1 cellular context compared by ENCODE assay signal in genomic region chr1:243254927-243255790, GRCh38.
TF ChIP-seq lines count a peak whose summit lies in the region.

CEP170 (minus strand) TSS chr1:243255281; CDS start chr1:243225280, 30,001 bp downstream.

TF ChIP-seq in HepG2, 621 proteins besides CTCF, POLR2A, EP300 and RAD21 (continued from another document and continues in another):
- TF ChIP-seq, protein P1, sequence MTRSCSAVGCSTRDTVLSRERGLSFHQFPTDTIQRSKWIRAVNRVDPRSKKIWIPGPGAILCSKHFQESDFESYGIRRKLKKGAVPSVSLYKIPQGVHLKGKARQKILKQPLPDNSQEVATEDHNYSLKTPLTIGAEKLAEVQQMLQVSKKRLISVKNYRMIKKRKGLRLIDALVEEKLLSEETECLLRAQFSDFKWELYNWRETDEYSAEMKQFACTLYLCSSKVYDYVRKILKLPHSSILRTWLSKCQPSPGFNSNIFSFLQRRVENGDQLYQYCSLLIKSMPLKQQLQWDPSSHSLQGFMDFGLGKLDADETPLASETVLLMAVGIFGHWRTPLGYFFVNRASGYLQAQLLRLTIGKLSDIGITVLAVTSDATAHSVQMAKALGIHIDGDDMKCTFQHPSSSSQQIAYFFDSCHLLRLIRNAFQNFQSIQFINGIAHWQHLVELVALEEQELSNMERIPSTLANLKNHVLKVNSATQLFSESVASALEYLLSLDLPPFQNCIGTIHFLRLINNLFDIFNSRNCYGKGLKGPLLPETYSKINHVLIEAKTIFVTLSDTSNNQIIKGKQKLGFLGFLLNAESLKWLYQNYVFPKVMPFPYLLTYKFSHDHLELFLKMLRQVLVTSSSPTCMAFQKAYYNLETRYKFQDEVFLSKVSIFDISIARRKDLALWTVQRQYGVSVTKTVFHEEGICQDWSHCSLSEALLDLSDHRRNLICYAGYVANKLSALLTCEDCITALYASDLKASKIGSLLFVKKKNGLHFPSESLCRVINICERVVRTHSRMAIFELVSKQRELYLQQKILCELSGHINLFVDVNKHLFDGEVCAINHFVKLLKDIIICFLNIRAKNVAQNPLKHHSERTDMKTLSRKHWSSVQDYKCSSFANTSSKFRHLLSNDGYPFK (CRISPR knock-in tag; IDR thresholded peaks at IDR 0.05; ENCODE audit: borderline replicate concordance) = peak; percentile 37; the same call in 1 of the 2 replicates
- TF ChIP-seq ZSCAN29 (CRISPR knock-in tag; conservative IDR thresholded peaks at IDR 0.05) = no peak
- TF ChIP-seq KMT2B (CRISPR knock-in tag; IDR thresholded peaks at IDR 0.05) = peak; percentile 69; the same call in 1 of the 2 replicates
- TF ChIP-seq FOSL2 (CRISPR knock-in tag; IDR thresholded peaks at IDR 0.05) = no peak
- TF ChIP-seq, protein P2, sequence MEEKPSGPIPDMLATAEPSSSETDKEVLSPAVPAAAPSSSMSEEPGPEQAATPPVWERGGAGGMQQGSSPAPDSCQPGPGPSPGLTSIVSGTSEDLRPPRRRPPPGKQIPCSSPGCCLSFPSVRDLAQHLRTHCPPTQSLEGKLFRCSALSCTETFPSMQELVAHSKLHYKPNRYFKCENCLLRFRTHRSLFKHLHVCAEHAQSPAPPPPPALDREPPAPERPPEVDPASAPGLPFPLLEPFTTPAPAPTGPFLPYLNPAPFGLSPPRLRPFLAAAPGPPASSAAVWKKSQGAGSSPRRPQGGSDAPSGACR (CRISPR knock-in tag; IDR thresholded peaks at IDR 0.05) = no peak; the same call in 1 of the 2 replicates
- TF ChIP-seq ZNF841 (CRISPR knock-in tag; IDR thresholded peaks at IDR 0.05; ENCODE audit: borderline replicate concordance) = no peak
- no peak for TF ChIP-seq ZNF614 (CRISPR knock-in tag; IDR thresholded peaks at IDR 0.05; ENCODE audit: borderline replicate concordance)
- no peak for TF ChIP-seq IKZF4 (CRISPR knock-in tag; IDR thresholded peaks at IDR 0.05; ENCODE audit: borderline replicate concordance, low read depth, not compliant biosample characterization)
- no peak for TF ChIP-seq GLI4 (CRISPR knock-in tag; IDR thresholded peaks at IDR 0.05; ENCODE audit: borderline replicate concordance)
- TF ChIP-seq ZNF24 (IDR thresholded peaks at IDR 0.05) = no peak
- TF ChIP-seq, protein P3, sequence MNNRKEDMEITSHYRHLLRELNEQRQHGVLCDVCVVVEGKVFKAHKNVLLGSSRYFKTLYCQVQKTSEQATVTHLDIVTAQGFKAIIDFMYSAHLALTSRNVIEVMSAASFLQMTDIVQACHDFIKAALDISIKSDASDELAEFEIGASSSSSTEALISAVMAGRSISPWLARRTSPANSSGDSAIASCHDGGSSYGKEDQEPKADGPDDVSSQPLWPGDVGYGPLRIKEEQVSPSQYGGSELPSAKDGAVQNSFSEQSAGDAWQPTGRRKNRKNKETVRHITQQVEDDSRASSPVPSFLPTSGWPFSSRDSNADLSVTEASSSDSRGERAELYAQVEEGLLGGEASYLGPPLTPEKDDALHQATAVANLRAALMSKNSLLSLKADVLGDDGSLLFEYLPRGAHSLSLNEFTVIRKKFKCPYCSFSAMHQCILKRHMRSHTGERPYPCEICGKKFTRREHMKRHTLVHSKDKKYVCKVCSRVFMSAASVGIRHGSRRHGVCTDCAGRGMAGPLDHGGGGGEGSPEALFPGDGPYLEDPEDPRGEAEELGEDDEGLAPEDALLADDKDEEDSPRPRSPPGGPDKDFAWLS (CRISPR knock-in tag; IDR thresholded peaks at IDR 0.05; ENCODE audit: borderline replicate concordance) = no peak
- no peak for TF ChIP-seq TCF12 (IDR thresholded peaks at IDR 0.05)
- no peak for TF ChIP-seq TCF12 (CRISPR knock-in tag; IDR thresholded peaks at IDR 0.05)
- TF ChIP-seq ARHGAP35 (CRISPR knock-in tag; IDR thresholded peaks at IDR 0.05; ENCODE audit: borderline replicate concordance) = no peak
- no peak for TF ChIP-seq FOXK1 (CRISPR knock-in tag; IDR thresholded peaks at IDR 0.05; ENCODE audit: borderline replicate concordance, low read depth)
- TF ChIP-seq MAFK (conservative IDR thresholded peaks at IDR 0.05 in 1 of 2, IDR thresholded peaks at IDR 0.05 in 1 of 2; ENCODE audit: low read length in 2 of 2) = no peak
- no peak for TF ChIP-seq ZNF430 (CRISPR knock-in tag; IDR thresholded peaks at IDR 0.05)
- TF ChIP-seq SRSF4 (IDR thresholded peaks at IDR 0.05; ENCODE audit: low read depth, low read length, poor library complexity, severe bottlenecking) = no peak
- TF ChIP-seq ZNF282 (IDR thresholded peaks at IDR 0.05; ENCODE audit: partially characterized antibody) = no peak
- no peak for TF ChIP-seq NR2F2 (IDR thresholded peaks at IDR 0.05; ENCODE audit: borderline replicate concordance, low read depth)
- TF ChIP-seq ZNF350 (CRISPR knock-in tag; IDR thresholded peaks at IDR 0.05; ENCODE audit: borderline replicate concordance, low read depth) = peak; percentile 64; the same call in 1 of the 2 replicates
- TF ChIP-seq ZNF326 (CRISPR knock-in tag; IDR thresholded peaks at IDR 0.05; ENCODE audit: borderline replicate concordance) = no peak
- TF ChIP-seq U2AF2 (IDR thresholded peaks at IDR 0.05; ENCODE audit: low read depth, low read length) = no peak
- TF ChIP-seq FUBP1 (CRISPR knock-in tag; IDR thresholded peaks at IDR 0.05; ENCODE audit: borderline replicate concordance) = no peak
- no peak for TF ChIP-seq HMGA1 (CRISPR knock-in tag; conservative IDR thresholded peaks at IDR 0.05)
- no peak for TF ChIP-seq NFYB (CRISPR knock-in tag; IDR thresholded peaks at IDR 0.05)
- TF ChIP-seq YY1 (IDR thresholded peaks at IDR 0.05; ENCODE audit: insufficient read depth, insufficient replicate concordance, low read depth, low read length) = no peak
- TF ChIP-seq, protein P4, sequence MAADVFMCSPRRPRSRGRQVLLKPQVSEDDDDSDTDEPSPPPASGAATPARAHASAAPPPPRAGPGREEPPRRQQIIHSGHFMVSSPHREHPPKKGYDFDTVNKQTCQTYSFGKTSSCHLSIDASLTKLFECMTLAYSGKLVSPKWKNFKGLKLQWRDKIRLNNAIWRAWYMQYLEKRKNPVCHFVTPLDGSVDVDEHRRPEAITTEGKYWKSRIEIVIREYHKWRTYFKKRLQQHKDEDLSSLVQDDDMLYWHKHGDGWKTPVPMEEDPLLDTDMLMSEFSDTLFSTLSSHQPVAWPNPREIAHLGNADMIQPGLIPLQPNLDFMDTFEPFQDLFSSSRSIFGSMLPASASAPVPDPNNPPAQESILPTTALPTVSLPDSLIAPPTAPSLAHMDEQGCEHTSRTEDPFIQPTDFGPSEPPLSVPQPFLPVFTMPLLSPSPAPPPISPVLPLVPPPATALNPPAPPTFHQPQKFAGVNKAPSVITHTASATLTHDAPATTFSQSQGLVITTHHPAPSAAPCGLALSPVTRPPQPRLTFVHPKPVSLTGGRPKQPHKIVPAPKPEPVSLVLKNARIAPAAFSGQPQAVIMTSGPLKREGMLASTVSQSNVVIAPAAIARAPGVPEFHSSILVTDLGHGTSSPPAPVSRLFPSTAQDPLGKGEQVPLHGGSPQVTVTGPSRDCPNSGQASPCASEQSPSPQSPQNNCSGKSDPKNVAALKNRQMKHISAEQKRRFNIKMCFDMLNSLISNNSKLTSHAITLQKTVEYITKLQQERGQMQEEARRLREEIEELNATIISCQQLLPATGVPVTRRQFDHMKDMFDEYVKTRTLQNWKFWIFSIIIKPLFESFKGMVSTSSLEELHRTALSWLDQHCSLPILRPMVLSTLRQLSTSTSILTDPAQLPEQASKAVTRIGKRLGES (CRISPR knock-in tag; IDR thresholded peaks at IDR 0.05; ENCODE audit: borderline replicate concordance) = no peak
- 0 out of 2 replicates have a peak, but pooled peaks have one; percentile 16 for TF ChIP-seq DMAP1 (CRISPR knock-in tag; IDR thresholded peaks at IDR 0.05)
- peak; percentile 3; the same call in 1 of the 2 replicates for TF ChIP-seq ZNF788 (CRISPR knock-in tag; IDR thresholded peaks at IDR 0.05; ENCODE audit: borderline replicate concordance)
- no peak; the same call in 1 of the 2 replicates for TF ChIP-seq ISL2 (CRISPR knock-in tag; IDR thresholded peaks at IDR 0.05)
- peak; percentile 58 for TF ChIP-seq ATF7-NPFF (CRISPR knock-in tag; IDR thresholded peaks at IDR 0.05; ENCODE audit: low read depth)
- 0 out of 2 replicates have a peak, but pooled peaks have one; percentile 29 for TF ChIP-seq MED1 (CRISPR knock-in tag; IDR thresholded peaks at IDR 0.05)
- no peak for TF ChIP-seq BCLAF1 (IDR thresholded peaks at IDR 0.05)
- no peak for TF ChIP-seq ZNF558 (CRISPR knock-in tag; IDR thresholded peaks at IDR 0.05; ENCODE audit: borderline replicate concordance)
- 0 out of 2 replicates have a peak, but pooled peaks have one; percentile 15 for TF ChIP-seq ZNF160 (CRISPR knock-in tag; IDR thresholded peaks at IDR 0.05)
- TF ChIP-seq, protein P5, sequence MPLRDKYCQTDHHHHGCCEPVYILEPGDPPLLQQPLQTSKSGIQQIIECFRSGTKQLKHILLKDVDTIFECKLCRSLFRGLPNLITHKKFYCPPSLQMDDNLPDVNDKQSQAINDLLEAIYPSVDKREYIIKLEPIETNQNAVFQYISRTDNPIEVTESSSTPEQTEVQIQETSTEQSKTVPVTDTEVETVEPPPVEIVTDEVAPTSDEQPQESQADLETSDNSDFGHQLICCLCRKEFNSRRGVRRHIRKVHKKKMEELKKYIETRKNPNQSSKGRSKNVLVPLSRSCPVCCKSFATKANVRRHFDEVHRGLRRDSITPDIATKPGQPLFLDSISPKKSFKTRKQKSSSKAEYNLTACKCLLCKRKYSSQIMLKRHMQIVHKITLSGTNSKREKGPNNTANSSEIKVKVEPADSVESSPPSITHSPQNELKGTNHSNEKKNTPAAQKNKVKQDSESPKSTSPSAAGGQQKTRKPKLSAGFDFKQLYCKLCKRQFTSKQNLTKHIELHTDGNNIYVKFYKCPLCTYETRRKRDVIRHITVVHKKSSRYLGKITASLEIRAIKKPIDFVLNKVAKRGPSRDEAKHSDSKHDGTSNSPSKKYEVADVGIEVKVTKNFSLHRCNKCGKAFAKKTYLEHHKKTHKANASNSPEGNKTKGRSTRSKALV (CRISPR knock-in tag; IDR thresholded peaks at IDR 0.05) = no peak
- TF ChIP-seq AKAP8 (CRISPR knock-in tag; IDR thresholded peaks at IDR 0.05) = no peak
- 0 out of 2 replicates have a peak, but pooled peaks have one; percentile 50 for TF ChIP-seq ZNF367 (CRISPR knock-in tag; IDR thresholded peaks at IDR 0.05; ENCODE audit: borderline replicate concordance)
- TF ChIP-seq NCOA5 (CRISPR knock-in tag; IDR thresholded peaks at IDR 0.05) = no peak
- no peak for TF ChIP-seq ZNF484 (CRISPR knock-in tag; IDR thresholded peaks at IDR 0.05; ENCODE audit: borderline replicate concordance, low read depth)
- TF ChIP-seq CBFB (CRISPR knock-in tag; IDR thresholded peaks at IDR 0.05) = no peak
- no peak for TF ChIP-seq U2AF1 (optimal IDR thresholded peaks at IDR 0.05; ENCODE audit: low read depth, low read length)
- TF ChIP-seq ZNF83 (CRISPR knock-in tag; IDR thresholded peaks at IDR 0.05; ENCODE audit: borderline replicate concordance) = peak; percentile 91; the same call in 1 of the 2 replicates
- no peak; the same call in 1 of the 2 replicates for TF ChIP-seq ELF1 (CRISPR knock-in tag; IDR thresholded peaks at IDR 0.05)
- TF ChIP-seq ZNF264 (CRISPR knock-in tag; IDR thresholded peaks at IDR 0.05) = no peak
- peak; percentile 40 for TF ChIP-seq CBX1 (IDR thresholded peaks at IDR 0.05; ENCODE audit: low read depth)
- no peak for TF ChIP-seq HOXD1 (CRISPR knock-in tag; IDR thresholded peaks at IDR 0.05)
- no peak for TF ChIP-seq HNF4A (CRISPR knock-in tag; IDR thresholded peaks at IDR 0.05)
